In the genomic region with DNA sequence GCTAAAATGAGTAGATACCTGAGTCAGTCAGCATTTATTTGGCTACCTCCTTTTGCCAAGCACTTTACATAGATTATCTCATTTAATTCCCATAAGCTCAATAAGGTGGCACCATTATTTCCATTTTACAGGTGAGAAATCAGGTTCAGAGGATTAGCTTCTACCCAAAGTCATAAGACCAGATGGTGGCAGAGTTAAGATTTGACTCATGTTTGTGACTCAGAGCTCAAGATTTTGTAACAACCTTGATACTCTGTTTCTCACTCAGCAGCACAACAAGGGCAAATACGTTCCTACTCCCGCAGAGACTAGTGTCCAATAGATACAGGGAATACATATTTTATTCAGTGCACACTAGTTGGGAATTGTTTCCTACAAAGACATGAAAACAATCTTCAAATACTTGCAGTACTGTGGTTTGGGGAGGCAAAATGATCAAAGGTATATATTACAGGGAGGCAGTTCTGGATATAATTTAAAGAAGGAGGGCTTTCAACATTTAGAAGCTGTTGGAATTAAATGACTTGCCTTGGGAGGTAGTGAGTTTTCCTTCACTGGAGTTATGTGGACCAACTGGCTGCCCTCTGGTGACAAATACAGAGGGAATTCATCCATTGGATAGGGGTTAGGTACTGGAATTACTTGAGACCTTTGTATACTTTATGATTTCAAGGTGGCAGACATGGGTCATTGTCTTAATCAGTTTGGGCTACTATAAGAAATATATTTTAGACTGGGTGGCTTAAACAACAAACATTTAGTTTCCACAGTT, we compare ENCODE assay signal across 9 cellular contexts. TPM values are rescaled to one million over a fixed set of nuclear protein-coding genes. Genes with fewer than 3 reads are reported as not detected.
DNase-seq lines count a peak whose midpoint lies in the region; ATAC-seq and TF ChIP-seq lines count a peak whose summit lies in the region.
"Had no signal": no experiment of that assay in that cellular context is flagged by ENCODE, and none has a peak within 500 bp of the region (broad histone marks: within the 10 kb centered on the region; RNA-seq: fewer than 3 reads in every experiment).

No MANE protein-coding gene starts in this region.

- no peak overlapping the region for H3K4me3 ChIP-seq in fibroblast of mammary gland (ENCODE audit: control insufficient read depth, low read depth, low read length)
- H3K4me3 ChIP-seq in vagina, result no peak overlapping the region

- intact Hi-C loops in vagina (cut with DNase I), result no loop called here

- H3K9me3 ChIP-seq in vagina, result no peaks in the 10 kb centered on the region

- H3K27ac ChIP-seq in vagina, result peak overlapping the region; percentile 12

- no peak for TF ChIP-seq POLR2A in vagina (IDR thresholded peaks at IDR 0.05)

- TF ChIP-seq CTCF in fibroblast of mammary gland (conservative IDR thresholded peaks at IDR 0.05; ENCODE audit: control insufficient read depth, insufficient read depth, low read depth, low read length), result no peak
- no peak for TF ChIP-seq CTCF in vagina (IDR thresholded peaks at IDR 0.05)

- peaks cover 39% of the 10 kb centered on the region for H3K4me1 ChIP-seq in vagina

- ATAC-seq in GM19324 (IDR thresholded peaks at IDR 0.05; ENCODE audit: low FRiP score, unreplicated experiment) (no peak), HG03175 (IDR thresholded peaks at IDR 0.05; ENCODE audit: unreplicated experiment) (no peak)

- H3K27me3 ChIP-seq in vagina, result no peaks in the 10 kb centered on the region

- peaks cover 0 to 25% of the 10 kb centered on the region in 2 donors for H3K36me3 ChIP-seq in vagina

- peak; percentile 18 for DNase-seq in stimulated activated CD4-positive, alpha-beta T cell treated with anti-CD3 and anti-CD28 coated beads, Interleukin-4, amount 100 ng/mL, for 24 hours
- DNase-seq in stimulated activated CD4-positive, alpha-beta T cell treated with anti-CD3 and anti-CD28 coated beads, Interleukin-4, amount 100 ng/mL, for 4 hours, result no peak
- DNase-seq in RKO (ENCODE audit: low spot score) (peak; percentile 86), fibroblast of mammary gland (ENCODE audit: low read depth) (peak; percentile 94), vagina (ENCODE audit: extremely low spot score in 2 of 2) (no peak), hippocampal formation (lab: John Stamatoyannopoulos, UW) (no peak)
- DNase-seq: activated B cell treated with CpG ODN at 0.5 μM for 24 hours had no signal

RNA-seq across cellular contexts. Expression of gene LEPR, which starts 3.6 kb away (rescaled TPM):
- total RNA-seq in vagina, result 16.2 TPM

RNA-seq across cellular contexts. Expression of gene LEPROT, which starts 3.6 kb away (rescaled TPM):
- 37.8 TPM for total RNA-seq in vagina

Comparison
In these comparisons a context has a peak if more than half of its experiments do, and no peak if none do; other contexts are left out.
1. DNase-seq: peak in stimulated activated CD4-positive, alpha-beta T cell treated with anti-CD3 and anti-CD28 coated beads, Interleukin-4, amount 100 ng/mL, for 24 hours (single experiment), RKO (single experiment) and fibroblast of mammary gland (single experiment); none in stimulated activated CD4-positive, alpha-beta T cell treated with anti-CD3 and anti-CD28 coated beads, Interleukin-4, amount 100 ng/mL, for 4 hours (0 of 2), vagina (0 of 2) and hippocampal formation (0 of 2).